12 cellular contexts compared by ENCODE assay signal in the genomic region with DNA sequence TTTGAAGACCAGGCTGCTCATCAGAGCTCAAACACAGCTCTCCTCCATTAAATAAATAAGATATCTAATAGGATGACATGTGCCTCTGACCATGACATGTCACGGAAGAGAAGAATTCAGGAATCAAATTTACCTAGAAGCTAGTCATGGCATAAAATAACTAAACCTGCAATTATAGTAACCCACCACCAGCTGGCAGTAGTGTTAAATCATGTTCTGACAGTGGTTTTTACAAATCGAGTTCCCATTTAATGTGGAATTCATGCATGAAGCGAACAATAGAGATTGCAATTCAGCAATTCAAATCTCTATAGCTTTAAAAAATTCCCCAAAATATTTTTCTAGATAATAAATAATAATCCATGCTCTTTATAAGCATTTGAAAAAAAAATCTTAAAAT.
DNase-seq lines count a peak whose midpoint lies in the region; ATAC-seq, FAIRE-seq and TF ChIP-seq lines count a peak whose summit lies in the region.
"Had no signal": no experiment of that assay in that cellular context is flagged by ENCODE, and none has a peak within 500 bp of the region (broad histone marks: within the 10 kb centered on the region; RNA-seq: fewer than 3 reads in every experiment).

No MANE protein-coding gene starts in this region.

- ATAC-seq in HG02885 (IDR thresholded peaks at IDR 0.05; ENCODE audit: poor library complexity, unreplicated experiment) (no peak), HG03025 (IDR thresholded peaks at IDR 0.05; ENCODE audit: low FRiP score, unreplicated experiment) (no peak)
- ATAC-seq: activated CD8-positive, alpha-beta memory T cell treated with anti-CD3 and anti-CD28 coated beads, Interleukin-2, amount 10 ng/mL, durations not matched to agents 7 days and 5 days had no signal

- no peaks in the 10 kb centered on the region for H3K9me3 ChIP-seq in H9 (ENCODE audit: control insufficient read depth, low read depth, low read length)
- no peaks in the 10 kb centered on the region for H3K9me3 ChIP-seq in SK-N-MC (ENCODE audit: low read depth, low read length)

- peak; percentile 49 for TF ChIP-seq CTCF in CD14-positive monocyte (IDR thresholded peaks at IDR 0.05)
- TF ChIP-seq CTCF in H9 (conservative IDR thresholded peaks at IDR 0.05) = peak; percentile 75

- no peaks in the 10 kb centered on the region for H3K79me2 ChIP-seq in H9 (ENCODE audit: insufficient read depth, low read length)

- no peaks in the 10 kb centered on the region for H3K27me3 ChIP-seq in H9 (ENCODE audit: insufficient read depth, low read length)

- H3K27ac ChIP-seq in H9 (ENCODE audit: insufficient read length, low read depth, low read length) = no peak overlapping the region
- H3K27ac ChIP-seq in SK-N-MC = no peak overlapping the region
- H3K27ac ChIP-seq: thoracic aorta had no signal

- H3K36me3 ChIP-seq in SK-N-MC (ENCODE audit: insufficient read depth, low read length) = no peaks in the 10 kb centered on the region
- H3K36me3 ChIP-seq: thoracic aorta had no signal

- no peak overlapping the region for H2BK12ac ChIP-seq in H9 (ENCODE audit: insufficient read length, low read depth, low read length)

- H3K4me3 Mint-ChIP-seq in CD14-positive monocyte (no peak overlapping the region), H9 (no peak overlapping the region)
- H3K4me3 Mint-ChIP-seq: activated CD8-positive, alpha-beta memory T cell treated with anti-CD3 and anti-CD28 coated beads, Interleukin-2, amount 10 ng/mL, durations not matched to agents 7 days and 5 days had no signal

- intact Hi-C loops in CD14-positive monocyte (cut with micrococcal nuclease) = loop anchor here (5.0 kb wide), 2 partner anchors 72 to 127 kb away; a partner anchor contains a TSS

- H3K56ac ChIP-seq in H9 (ENCODE audit: insufficient read length, low read depth, low read length) = no peak overlapping the region

- no peak overlapping the region for H4K91ac ChIP-seq in H9 (ENCODE audit: insufficient read length, low read depth, low read length)

- H2BK120ac ChIP-seq in H9 (ENCODE audit: low read depth, low read length, poor library complexity, severe bottlenecking) = no peak overlapping the region

- H3T11ph ChIP-seq in H9 (ENCODE audit: low read length) = no peak overlapping the region

- no peak for TF ChIP-seq POLR2A in GM12892 (IDR thresholded peaks at IDR 0.05; ENCODE audit: low read depth, low read length)

- no peak overlapping the region for H3K23ac ChIP-seq in H9 (ENCODE audit: insufficient read length, low read depth, low read length)

- no peak overlapping the region for H2AFZ ChIP-seq in H9 (ENCODE audit: low read length)

- no peaks in the 10 kb centered on the region for H3K4me1 ChIP-seq in H9 (ENCODE audit: insufficient read depth, low read length)

- H4K20me1 ChIP-seq in H9 (ENCODE audit: control insufficient read depth, insufficient read depth, insufficient read length) = no peaks in the 10 kb centered on the region

- H3K36me3 Mint-ChIP-seq in CD14-positive monocyte = peaks cover 0 to 1% of the 10 kb centered on the region in 2 donors
- peaks cover 5 to 17% (median 6%) of the 10 kb centered on the region in 3 experiments; a peak in 4 of 7 replicates for H3K36me3 Mint-ChIP-seq in H9 (ENCODE audit: insufficient read depth in 1 of 3, low read depth in 3 of 3)

- H4K5ac ChIP-seq in H9 (ENCODE audit: insufficient read length, low read depth, low read length) = no peak overlapping the region

- H2AK5ac ChIP-seq in H9 (ENCODE audit: insufficient read length, low read length) = no peak overlapping the region

- H3K9ac ChIP-seq in H9 (ENCODE audit: extremely low read depth, insufficient read length, low read length) (no peak overlapping the region), SK-N-MC (ENCODE audit: insufficient read length) (no peak overlapping the region)

- no peak overlapping the region for H3K4me2 ChIP-seq in H9 (ENCODE audit: insufficient read depth, insufficient read length, low read length)

- H3K18ac ChIP-seq in H9 (ENCODE audit: insufficient read length, low read depth, low read length) = no peak overlapping the region

- FAIRE-seq in GM12892 (lab: Jason Lieb, UNC) = no peak

- H3K27ac Mint-ChIP-seq in CD14-positive monocyte (no peak overlapping the region), H9 (no peak overlapping the region)
- H3K27ac Mint-ChIP-seq: activated CD8-positive, alpha-beta memory T cell treated with anti-CD3 and anti-CD28 coated beads, Interleukin-2, amount 10 ng/mL, durations not matched to agents 7 days and 5 days had no signal

- no peak overlapping the region for H3K4ac ChIP-seq in H9 (ENCODE audit: low read depth, low read length)

- peaks cover 28% of the 10 kb centered on the region for H3K4me1 Mint-ChIP-seq in CD14-positive monocyte
- H3K4me1 Mint-ChIP-seq in H9 = peaks cover 0 to 6% of the 10 kb centered on the region in 2 experiments; a peak in 2 of 4 replicates

- H3K14ac ChIP-seq in H9 (ENCODE audit: insufficient read depth, low read length) = no peak overlapping the region

- WGBS in H9 (ENCODE audit: extremely low coverage, insufficient read length, low lambda C conversion rate) = no CpG with 5 or more reads among the region's 3 CpGs

- peaks cover 4 to 10% (median 6%) of the 10 kb centered on the region in 7 donors for H3K9me3 Mint-ChIP-seq in CD14-positive monocyte
- peaks cover 31 to 36% of the 10 kb centered on the region in 2 experiments for H3K9me3 Mint-ChIP-seq in H9

- no peaks in the 10 kb centered on the region for H3K27me3 Mint-ChIP-seq in CD14-positive monocyte (ENCODE audit: low read depth in 3 of 3)
- H3K27me3 Mint-ChIP-seq in H9 (ENCODE audit: low read depth) = no peaks in the 10 kb centered on the region
- H3K27me3 Mint-ChIP-seq: activated CD8-positive, alpha-beta memory T cell treated with anti-CD3 and anti-CD28 coated beads, Interleukin-2, amount 10 ng/mL, durations not matched to agents 7 days and 5 days had no signal

- no peak overlapping the region for H3K4me3 ChIP-seq in SK-N-MC
- H3K4me3 ChIP-seq: thoracic aorta had no signal

- H4K8ac ChIP-seq in H9 (replicated peaks; ENCODE audit: insufficient read length, low read depth, low read length) = no peak overlapping the region

- DNase-seq in CD14-positive monocyte (ENCODE audit: low spot score) = no peak
- no peak for DNase-seq in H9
- DNase-seq in SK-N-MC (ENCODE audit: low read depth, low spot score) = peak; percentile 1
- DNase-seq in left kidney (ENCODE audit: low read depth, low spot score) = peak; percentile 9
- no peak for DNase-seq in GM12892 (ENCODE audit: insufficient read length)
- no peak for DNase-seq in iPS-NIHi7 (ENCODE audit: extremely low spot score)
- DNase-seq: activated CD8-positive, alpha-beta memory T cell treated with anti-CD3 and anti-CD28 coated beads, Interleukin-2, amount 10 ng/mL, durations not matched to agents 7 days and 5 days; cortex of kidney; stimulated activated CD4-positive, alpha-beta T cell treated with anti-CD3 and anti-CD28 coated beads, Interleukin-12 subunit alpha, Interleukin-12 subunit beta, amount 100 ng/mL, for 4 hours had no signal

- H3K79me1 ChIP-seq in H9 (ENCODE audit: insufficient read depth, low read depth, low read length, poor library complexity, severe bottlenecking) = no peaks in the 10 kb centered on the region

- H2BK5ac ChIP-seq in H9 (ENCODE audit: insufficient read length, low read length) = no peak overlapping the region

- no peak overlapping the region for H2BK20ac ChIP-seq in H9 (ENCODE audit: low read depth, low read length, poor library complexity, severe bottlenecking)

- H2BK15ac ChIP-seq in H9 (ENCODE audit: low read depth, low read length) = no peak overlapping the region

- H3K23me2 ChIP-seq in H9 (ENCODE audit: insufficient read length, low read depth, low read length, poor library complexity, severe bottlenecking) = no peaks in the 10 kb centered on the region

Comparison
In these comparisons a context has a peak if more than half of its experiments do, and no peak if none do; other contexts are left out.
1. DNase-seq: peak in SK-N-MC (single experiment) and left kidney (single experiment); none in CD14-positive monocyte (single experiment), H9 (single experiment), GM12892 (single experiment) and iPS-NIHi7 (single experiment).